In genomic region chr4:2411786-2412510, GRCh38 we compare ENCODE assay signal across 2 cellular contexts.
TF ChIP-seq lines count a peak whose summit lies in the region.

No MANE protein-coding gene starts in this region.

TF ChIP-seq in GM23338, 12 proteins besides CTCF, POLR2A, EP300 and RAD21:
- TF ChIP-seq ZNF114 (CRISPR knock-in tag; IDR thresholded peaks at IDR 0.05): no peak
- TF ChIP-seq EZH2 (IDR thresholded peaks at IDR 0.05; ENCODE audit: low read depth, unreplicated experiment): no peak
- TF ChIP-seq ZNF462 (CRISPR knock-in tag; IDR thresholded peaks at IDR 0.05): no peak
- TF ChIP-seq ETS1 (IDR thresholded peaks at IDR 0.05): no peak
- TF ChIP-seq, protein P1, sequence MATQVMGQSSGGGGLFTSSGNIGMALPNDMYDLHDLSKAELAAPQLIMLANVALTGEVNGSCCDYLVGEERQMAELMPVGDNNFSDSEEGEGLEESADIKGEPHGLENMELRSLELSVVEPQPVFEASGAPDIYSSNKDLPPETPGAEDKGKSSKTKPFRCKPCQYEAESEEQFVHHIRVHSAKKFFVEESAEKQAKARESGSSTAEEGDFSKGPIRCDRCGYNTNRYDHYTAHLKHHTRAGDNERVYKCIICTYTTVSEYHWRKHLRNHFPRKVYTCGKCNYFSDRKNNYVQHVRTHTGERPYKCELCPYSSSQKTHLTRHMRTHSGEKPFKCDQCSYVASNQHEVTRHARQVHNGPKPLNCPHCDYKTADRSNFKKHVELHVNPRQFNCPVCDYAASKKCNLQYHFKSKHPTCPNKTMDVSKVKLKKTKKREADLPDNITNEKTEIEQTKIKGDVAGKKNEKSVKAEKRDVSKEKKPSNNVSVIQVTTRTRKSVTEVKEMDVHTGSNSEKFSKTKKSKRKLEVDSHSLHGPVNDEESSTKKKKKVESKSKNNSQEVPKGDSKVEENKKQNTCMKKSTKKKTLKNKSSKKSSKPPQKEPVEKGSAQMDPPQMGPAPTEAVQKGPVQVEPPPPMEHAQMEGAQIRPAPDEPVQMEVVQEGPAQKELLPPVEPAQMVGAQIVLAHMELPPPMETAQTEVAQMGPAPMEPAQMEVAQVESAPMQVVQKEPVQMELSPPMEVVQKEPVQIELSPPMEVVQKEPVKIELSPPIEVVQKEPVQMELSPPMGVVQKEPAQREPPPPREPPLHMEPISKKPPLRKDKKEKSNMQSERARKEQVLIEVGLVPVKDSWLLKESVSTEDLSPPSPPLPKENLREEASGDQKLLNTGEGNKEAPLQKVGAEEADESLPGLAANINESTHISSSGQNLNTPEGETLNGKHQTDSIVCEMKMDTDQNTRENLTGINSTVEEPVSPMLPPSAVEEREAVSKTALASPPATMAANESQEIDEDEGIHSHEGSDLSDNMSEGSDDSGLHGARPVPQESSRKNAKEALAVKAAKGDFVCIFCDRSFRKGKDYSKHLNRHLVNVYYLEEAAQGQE (IDR thresholded peaks at IDR 0.05; ENCODE audit: unreplicated experiment): no peak

TF ChIP-seq in endothelial cell of umbilical vein, 7 proteins besides CTCF, POLR2A, EP300 and RAD21:
- TF ChIP-seq MYC (IDR thresholded peaks at IDR 0.05; ENCODE audit: low read depth, low read length): no peak
- TF ChIP-seq JUN (IDR thresholded peaks at IDR 0.05; ENCODE audit: borderline replicate concordance, insufficient read depth, insufficient read length, low read depth): no peak
- no peak for TF ChIP-seq MAX (IDR thresholded peaks at IDR 0.05; ENCODE audit: insufficient read depth, insufficient read length)
- TF ChIP-seq FOS (IDR thresholded peaks at IDR 0.05; ENCODE audit: borderline replicate concordance, insufficient read depth, low read length): no peak
- no peak for TF ChIP-seq POLR2AphosphoS5 (IDR thresholded peaks at IDR 0.05; ENCODE audit: insufficient read depth, low read depth, low read length)
- TF ChIP-seq GATA2 (IDR thresholded peaks at IDR 0.05; ENCODE audit: insufficient read depth, insufficient read length, low read depth, low read length): no peak
- no peak for TF ChIP-seq EZH2 (IDR thresholded peaks at IDR 0.05; ENCODE audit: borderline replicate concordance, low read depth, low read length, severe bottlenecking)
TF ChIP-seq in endothelial cell of umbilical vein: peak in this region for 0.
